In genomic region chr12:64340546-64340945, GRCh38 we compare ENCODE assay signal across 2 cellular contexts. TPM values are rescaled to one million over a fixed set of nuclear protein-coding genes. Genes with fewer than 3 reads are reported as not detected.
"Had no signal": no experiment of that assay in that cellular context is flagged by ENCODE, and none has a peak within 500 bp of the region (broad histone marks: within the 10 kb centered on the region; RNA-seq: fewer than 3 reads in every experiment).

No MANE protein-coding gene starts in this region.

RNA-seq across cellular contexts. Expression of gene C12orf56, which starts 50.0 kb away (rescaled TPM):
- total RNA-seq: H4, HFFc6 had no signal
